18 cellular contexts compared by ENCODE assay signal in the genomic region with DNA sequence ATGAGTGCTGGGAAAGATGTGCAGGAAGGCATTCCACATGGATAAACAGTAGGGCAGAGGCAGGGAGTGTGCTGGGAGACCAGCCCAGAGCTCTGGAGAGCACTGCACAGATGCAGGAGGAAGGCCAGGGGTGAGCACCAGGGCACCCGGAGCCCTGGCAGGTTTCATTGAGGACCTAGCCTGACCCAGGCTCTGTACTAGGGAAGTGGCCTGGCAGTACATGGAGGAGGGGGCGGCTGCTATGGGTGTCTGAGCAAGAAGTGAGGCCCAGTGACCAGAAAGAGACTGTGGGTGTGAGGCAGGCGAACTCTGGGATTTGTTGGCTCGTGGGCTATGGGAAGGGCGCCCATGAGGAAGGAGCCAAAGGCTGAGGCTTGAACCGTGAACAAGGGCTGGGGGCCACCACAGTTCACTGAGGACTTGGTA.
DNase-seq lines count a peak whose midpoint lies in the region; ATAC-seq, FAIRE-seq and TF ChIP-seq lines count a peak whose summit lies in the region.
"Had no signal": no experiment of that assay in that cellular context is flagged by ENCODE, and none has a peak within 500 bp of the region (broad histone marks: within the 10 kb centered on the region; RNA-seq: fewer than 3 reads in every experiment).

No MANE protein-coding gene starts in this region.

- ATAC-seq in activated CD4-positive, alpha-beta T cell treated with anti-CD3 and anti-CD28 coated beads for 36 hours = no peak
- ATAC-seq in IMR-90 (ENCODE audit: low read depth) (peak; percentile 66), GM18498 (IDR thresholded peaks at IDR 0.05; ENCODE audit: unreplicated experiment) (no peak), GM21723 (IDR thresholded peaks at IDR 0.05; ENCODE audit: unreplicated experiment) (no peak)

- no peaks in the 10 kb centered on the region for H3K4me1 ChIP-seq in IMR-90 (ENCODE audit: control insufficient read depth, insufficient read depth, low read length)
- peaks cover 0 to 11% (median 0%) of the 10 kb centered on the region in 6 donors for H3K4me1 ChIP-seq in spleen
- H3K4me1 ChIP-seq: HAP-1 had no signal

- H3K23ac ChIP-seq in IMR-90 (ENCODE audit: low read depth, low read length) = no peak overlapping the region

- no peak overlapping the region for H2AK9ac ChIP-seq in IMR-90 (replicated peaks; ENCODE audit: low read depth, low read length, poor library complexity)

- no peak overlapping the region for H2BK15ac ChIP-seq in IMR-90 (ENCODE audit: low read depth, low read length)

- FAIRE-seq in urothelium cell line (lab: Jason Lieb, UNC) = no peak

- no peak overlapping the region for H3K4me2 ChIP-seq in IMR-90 (ENCODE audit: low read depth, low read length)
- H3K4me2 ChIP-seq: KMS-11 had no signal

- POLR2A ChIA-PET in activated CD4-positive, alpha-beta T cell treated with anti-CD3 and anti-CD28 coated beads for 36 hours (lab: Charles Lee) = no interaction called here
- POLR2A ChIA-PET in IMR-90 (lab: Charles Lee; ENCODE audit: unreplicated experiment) = no interaction called here

- H4K20me1 ChIP-seq in IMR-90 (ENCODE audit: insufficient read depth, low read length) = no peaks in the 10 kb centered on the region

- no peaks in the 10 kb centered on the region for H3K79me1 ChIP-seq in IMR-90 (ENCODE audit: low read depth in 1 of 2, low read length in 2 of 2)

- no TSS peak for BruUV-seq in IMR-90 (replicated peaks; lab: Mats Ljungman, UMichigan)

- dilution Hi-C loops in IMR-90 (cut with HindIII; ENCODE audit: low sequenced_read_pairs, unreplicated experiment) = no loop called here

- no peak overlapping the region for H4K5ac ChIP-seq in IMR-90 (ENCODE audit: low read depth, low read length)

- no peak overlapping the region for H2BK20ac ChIP-seq in IMR-90 (ENCODE audit: low read depth, low read length)

- no peak overlapping the region for H4K91ac ChIP-seq in IMR-90 (ENCODE audit: insufficient read depth, low read depth, low read length)

- no peak overlapping the region for H2AK5ac ChIP-seq in IMR-90 (ENCODE audit: low read depth, low read length)

- H4K8ac ChIP-seq in IMR-90 (ENCODE audit: low read depth in 2 of 2, low read length in 2 of 2) = no peak overlapping the region

- H3K36me3 ChIP-seq in IMR-90 (ENCODE audit: control insufficient read depth, insufficient read depth, low read length) = no peaks in the 10 kb centered on the region
- H3K36me3 ChIP-seq in spleen = peaks cover 0 to 8% (median 0%) of the 10 kb centered on the region in 6 donors
- H3K36me3 ChIP-seq: HAP-1, Peyer's patch had no signal

- no peak overlapping the region for H2AFZ ChIP-seq in IMR-90 (replicated peaks; ENCODE audit: low read length, poor library complexity)

- no peak overlapping the region for H3K4me3 ChIP-seq in IMR-90 (ENCODE audit: insufficient read depth, low read depth, low read length)
- H3K4me3 ChIP-seq in spleen = no peak overlapping the region
- H3K4me3 ChIP-seq: HAP-1, Peyer's patch had no signal

- in situ Hi-C loops in IMR-90 (cut with MboI; ENCODE audit: low sequenced_read_pairs) = no loop called here

- no peaks in the 10 kb centered on the region for H3K9me1 ChIP-seq in IMR-90 (ENCODE audit: insufficient read depth, low read length)

- H3K9me3 ChIP-seq in IMR-90 (ENCODE audit: control insufficient read depth, insufficient read depth, low read length) (no peaks in the 10 kb centered on the region), spleen (no peaks in the 10 kb centered on the region)
- H3K9me3 ChIP-seq: HAP-1, Peyer's patch had no signal

- H3K4me1 Mint-ChIP-seq in activated CD4-positive, alpha-beta T cell treated with anti-CD3 and anti-CD28 coated beads for 36 hours = peaks cover 22% of the 10 kb centered on the region

- no peak for TF ChIP-seq POLR2A in IMR-90 (IDR thresholded peaks at IDR 0.05; ENCODE audit: low read depth, low read length)
- no peak for TF ChIP-seq POLR2A in spleen (IDR thresholded peaks at IDR 0.05)

- no peak for TF ChIP-seq CTCF in IMR-90 (conservative IDR thresholded peaks at IDR 0.05; ENCODE audit: low read depth, low read length)
- no peak for TF ChIP-seq CTCF in spleen (IDR thresholded peaks at IDR 0.05 in 8 of 11, conservative IDR thresholded peaks at IDR 0.05 in 3 of 11)

- no peaks in the 10 kb centered on the region for H3K27me3 Mint-ChIP-seq in activated CD4-positive, alpha-beta T cell treated with anti-CD3 and anti-CD28 coated beads for 36 hours

- no peak overlapping the region for H3K18ac ChIP-seq in IMR-90 (ENCODE audit: low read depth, low read length)

- H3K27me3 ChIP-seq in IMR-90 (ENCODE audit: control insufficient read depth, insufficient read depth, low read length) (no peaks in the 10 kb centered on the region), spleen (replicated peaks in 1 of 7) (no peaks in the 10 kb centered on the region)
- H3K27me3 ChIP-seq: Peyer's patch had no signal

- no peak overlapping the region for H3K56ac ChIP-seq in IMR-90 (ENCODE audit: extremely low read depth, insufficient read depth, low read length)

- intact Hi-C loops in activated CD4-positive, alpha-beta T cell treated with anti-CD3 and anti-CD28 coated beads for 36 hours (cut with DNase I, micrococcal nuclease) = no loop called here
- intact Hi-C loops in IMR-90 (cut with micrococcal nuclease) (loop anchor here (2.0 kb wide), 1 partner anchor 153 kb away; no protein-coding TSS in a partner anchor), spleen (cut with DNase I; ENCODE audit: low total_unique reads) (no loop called here)

- H3K27ac Mint-ChIP-seq in activated CD4-positive, alpha-beta T cell treated with anti-CD3 and anti-CD28 coated beads for 36 hours = no peak overlapping the region

- no peak overlapping the region for H3K27ac ChIP-seq in IMR-90 (ENCODE audit: insufficient read depth, low read length)
- H3K27ac ChIP-seq in spleen = no peak overlapping the region
- H3K27ac ChIP-seq: KMS-11, Peyer's patch had no signal

- no peak overlapping the region for H2BK5ac ChIP-seq in IMR-90 (ENCODE audit: low read depth, low read length, poor library complexity, severe bottlenecking)

- no peak overlapping the region for H3K14ac ChIP-seq in IMR-90 (replicated peaks; ENCODE audit: low read depth, low read length)

- H2BK120ac ChIP-seq in IMR-90 (ENCODE audit: low read depth, low read length) = no peak overlapping the region

- H3K9me3 Mint-ChIP-seq in activated CD4-positive, alpha-beta T cell treated with anti-CD3 and anti-CD28 coated beads for 36 hours (ENCODE audit: low read depth) = no peaks in the 10 kb centered on the region

- H3K4me3 Mint-ChIP-seq in activated CD4-positive, alpha-beta T cell treated with anti-CD3 and anti-CD28 coated beads for 36 hours = no peak overlapping the region

- no peaks in the 10 kb centered on the region for H3K36me3 Mint-ChIP-seq in activated CD4-positive, alpha-beta T cell treated with anti-CD3 and anti-CD28 coated beads for 36 hours (ENCODE audit: low read depth)

- DNase-seq in activated CD4-positive, alpha-beta T cell treated with anti-CD3 and anti-CD28 coated beads for 36 hours = peak; percentile 0
- no peak for DNase-seq in activated CD4-positive, alpha-beta T cell treated with anti-CD3 and anti-CD28 coated beads, Interleukin-2, amount 50 U/mL, for 4 hours
- no peak for DNase-seq in IMR-90
- DNase-seq in islet precursor cell = peak; percentile 32
- DNase-seq in spleen = peak; percentile 34
- no peak for DNase-seq in urothelium cell line (ENCODE audit: low spot score)
- DNase-seq: C1 segment of cervical spinal cord, COR-L47, DMS153, EL, NCI-H1417 treated with DMSO at 0.1 percent for 48 hours, NCI-H2029 treated with DMSO at 0.1 percent for 48 hours, NCI-H510A treated with DMSO at 0.1 percent for 48 hours, Peyer's patch had no signal

- no peak overlapping the region for H3K9ac ChIP-seq in IMR-90 (ENCODE audit: low read depth, low read length)
- H3K9ac ChIP-seq: KMS-11 had no signal

- no peak overlapping the region for H3K4ac ChIP-seq in IMR-90 (ENCODE audit: low read depth, low read length)

- TF ChIP-seq RAD21 in IMR-90 (IDR thresholded peaks at IDR 0.05; ENCODE audit: low read length) = no peak

- CTCF ChIA-PET in activated CD4-positive, alpha-beta T cell treated with anti-CD3 and anti-CD28 coated beads for 36 hours (lab: Charles Lee) = no interaction called here
- CTCF ChIA-PET in IMR-90 (lab: Yijun Ruan, JAX) = no interaction called here

- 77% methylated on average over 4 of the region's 6 CpGs; no CpG with 5 or more reads in 1 of the 2 experiments for WGBS in IMR-90 (ENCODE audit: extremely low coverage in 2 of 2, insufficient read length in 1 of 2), 2 experiments
- 85 to 99% (median 94%) methylated on average over 6 of the region's 6 CpGs for WGBS in spleen, 5 donors

TF ChIP-seq in IMR-90, 13 proteins besides CTCF, POLR2A, EP300 and RAD21 (continues in another document):
- TF ChIP-seq FOS (IDR thresholded peaks at IDR 0.05; ENCODE audit: low read depth, low read length) = no peak
- TF ChIP-seq BHLHE40 (IDR thresholded peaks at IDR 0.05; ENCODE audit: low read depth, low read length) = no peak
- TF ChIP-seq MXI1 (IDR thresholded peaks at IDR 0.05; ENCODE audit: borderline replicate concordance, low read depth, low read length) = no peak
- no peak for TF ChIP-seq MAZ (IDR thresholded peaks at IDR 0.05; ENCODE audit: borderline replicate concordance, low read depth, low read length)
- TF ChIP-seq, protein P1, sequence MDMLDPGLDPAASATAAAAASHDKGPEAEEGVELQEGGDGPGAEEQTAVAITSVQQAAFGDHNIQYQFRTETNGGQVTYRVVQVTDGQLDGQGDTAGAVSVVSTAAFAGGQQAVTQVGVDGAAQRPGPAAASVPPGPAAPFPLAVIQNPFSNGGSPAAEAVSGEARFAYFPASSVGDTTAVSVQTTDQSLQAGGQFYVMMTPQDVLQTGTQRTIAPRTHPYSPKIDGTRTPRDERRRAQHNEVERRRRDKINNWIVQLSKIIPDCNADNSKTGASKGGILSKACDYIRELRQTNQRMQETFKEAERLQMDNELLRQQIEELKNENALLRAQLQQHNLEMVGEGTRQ (IDR thresholded peaks at IDR 0.05; ENCODE audit: low read depth, low read length) = no peak
- no peak for TF ChIP-seq CHD1 (IDR thresholded peaks at IDR 0.05; ENCODE audit: low read depth, low read length)
- no peak for TF ChIP-seq ELK1 (IDR thresholded peaks at IDR 0.05; ENCODE audit: borderline replicate concordance, low read depth, low read length)
- TF ChIP-seq CEBPB (IDR thresholded peaks at IDR 0.05; ENCODE audit: low read depth, low read length) = no peak
- TF ChIP-seq MAFK (IDR thresholded peaks at IDR 0.05; ENCODE audit: low read depth, low read length) = no peak
- TF ChIP-seq NFE2L2 (IDR thresholded peaks at IDR 0.05; ENCODE audit: low read depth, low read length) = no peak
- no peak for TF ChIP-seq RCOR1 (IDR thresholded peaks at IDR 0.05; ENCODE audit: insufficient replicate concordance, low read length)

Comparison
In these comparisons a context has a peak if more than half of its experiments do, and no peak if none do; other contexts are left out.
1. DNase-seq: peak in activated CD4-positive, alpha-beta T cell treated with anti-CD3 and anti-CD28 coated beads for 36 hours (single experiment), islet precursor cell (single experiment) and spleen (single experiment); none in activated CD4-positive, alpha-beta T cell treated with anti-CD3 and anti-CD28 coated beads, Interleukin-2, amount 50 U/mL, for 4 hours (0 of 2), IMR-90 (single experiment) and urothelium cell line (single experiment).